ENCODE assay signal across 14 cellular contexts in genomic region chr15:63462053-63462452, GRCh38. TPM values are rescaled to one million over a fixed set of nuclear protein-coding genes. Genes with fewer than 3 reads are reported as not detected.
DNase-seq lines count a peak whose midpoint lies in the region; ATAC-seq and TF ChIP-seq lines count a peak whose summit lies in the region.
"Had no signal": no experiment of that assay in that cellular context is flagged by ENCODE, and none has a peak within 500 bp of the region (broad histone marks: within the 10 kb centered on the region; RNA-seq: fewer than 3 reads in every experiment).

No MANE protein-coding gene starts in this region.

- no peak overlapping the region for H2AK5ac ChIP-seq in mesenchymal stem cell (ENCODE audit: low read length, severe bottlenecking)

- no peak overlapping the region for H3K9ac ChIP-seq in mesenchymal stem cell (ENCODE audit: low read length)

- no peak overlapping the region for H3K23ac ChIP-seq in mesenchymal stem cell (ENCODE audit: low read length in 2 of 2)

- H3K4me1 ChIP-seq in Panc1 (ENCODE audit: control insufficient read depth, insufficient read depth, low read length) (peaks cover 38% of the 10 kb centered on the region), mesenchymal stem cell (ENCODE audit: control insufficient read depth, insufficient read depth, low read depth, low read length) (peaks cover 17% of the 10 kb centered on the region)
- H3K4me1 ChIP-seq: breast epithelium had no signal

- H3K36me3 Mint-ChIP-seq in glutamatergic neuron (ENCODE audit: unreplicated experiment) = peaks cover 15% of the 10 kb centered on the region
- H3K36me3 Mint-ChIP-seq in T-helper 2 cell treated with Interferon-gamma antibody and Interleukin-4, amounts not matched to agents 5 μg/mL and 100 μg/mL, for 36 hours (ENCODE audit: low read depth) = no peaks in the 10 kb centered on the region
- no peaks in the 10 kb centered on the region for H3K36me3 Mint-ChIP-seq in activated CD4-positive, alpha-beta T cell treated with anti-CD3 and anti-CD28 coated beads for 36 hours (ENCODE audit: low read depth)
- H3K36me3 Mint-ChIP-seq: T-cell had no signal

- intact Hi-C loops in Panc1 (cut with micrococcal nuclease; ENCODE audit: unreplicated experiment) = no loop called here
- intact Hi-C loops in activated CD4-positive, alpha-beta T cell treated with anti-CD3 and anti-CD28 coated beads for 36 hours (cut with DNase I, micrococcal nuclease) = loop anchor here in 1 of 2 experiments (10.0 kb wide), 2 partner anchors 263 to 603 kb away; no protein-coding TSS in a partner anchor

- no peak overlapping the region for H3K4ac ChIP-seq in mesenchymal stem cell (ENCODE audit: low read depth in 1 of 2, low read length in 2 of 2)

- no peak overlapping the region for H2BK15ac ChIP-seq in mesenchymal stem cell (ENCODE audit: low read depth, poor library complexity, severe bottlenecking)

- in situ Hi-C loops in Panc1 (cut with HindIII; ENCODE audit: low pct_unique_long_range_greater_than_20kb, low sequenced_read_pairs) = no loop called here

- H3K18ac ChIP-seq in mesenchymal stem cell (ENCODE audit: low read depth in 1 of 2, low read length in 2 of 2) = no peak overlapping the region

- no peak overlapping the region for H2BK5ac ChIP-seq in mesenchymal stem cell (ENCODE audit: low read depth, low read length, poor library complexity, severe bottlenecking)

- BruUV-seq in Panc1 (replicated peaks; lab: Mats Ljungman, UMichigan) = no TSS peak

- H3K9me3 ChIP-seq in AG04450 (ENCODE audit: control insufficient read depth, insufficient read depth, low read length) = peaks cover 22% of the 10 kb centered on the region
- no peaks in the 10 kb centered on the region for H3K9me3 ChIP-seq in Panc1 (ENCODE audit: control insufficient read depth, insufficient read depth, low read depth, low read length)
- no peaks in the 10 kb centered on the region for H3K9me3 ChIP-seq in mesenchymal stem cell (ENCODE audit: control insufficient read depth, low read length)
- H3K9me3 ChIP-seq: breast epithelium, MG63, uterus had no signal

- H3K4me3 ChIP-seq in AG04450 (ENCODE audit: low read depth, low read length) (no peak overlapping the region), Panc1 (ENCODE audit: low read depth in 2 of 2, low read length in 2 of 2) (no peak overlapping the region), choroid plexus epithelial cell (ENCODE audit: low read depth, low read length) (no peak overlapping the region), mesenchymal stem cell (ENCODE audit: insufficient read depth in 1 of 2, low read depth in 1 of 2, low read length in 2 of 2) (no peak overlapping the region)
- H3K4me3 ChIP-seq: breast epithelium, MG63, uterus had no signal

- POLR2A ChIA-PET in AG04450 (lab: Yijun Ruan, JAX) (interaction anchor here (0.9 kb wide), 1 partner anchor 18 kb away, joined by 4 read pairs; no protein-coding TSS in a partner anchor), Panc1 (lab: Charles Lee) (interaction anchor here (0.6 kb wide), 1 partner anchor 8 kb away, joined by 8 read pairs; no protein-coding TSS in a partner anchor)
- POLR2A ChIA-PET in activated CD4-positive, alpha-beta T cell treated with anti-CD3 and anti-CD28 coated beads for 36 hours (lab: Charles Lee) = no interaction called here

- H3K27ac Mint-ChIP-seq in glutamatergic neuron (ENCODE audit: unreplicated experiment) = no peak overlapping the region
- H3K27ac Mint-ChIP-seq in T-helper 2 cell treated with Interferon-gamma antibody and Interleukin-4, amounts not matched to agents 5 μg/mL and 100 μg/mL, for 36 hours = no peak overlapping the region
- H3K27ac Mint-ChIP-seq in activated CD4-positive, alpha-beta T cell treated with anti-CD3 and anti-CD28 coated beads for 36 hours = no peak overlapping the region
- H3K27ac Mint-ChIP-seq: T-cell had no signal

- no peak overlapping the region for H2BK12ac ChIP-seq in mesenchymal stem cell (ENCODE audit: low read length in 2 of 2)

- H3K4me2 ChIP-seq in mesenchymal stem cell (ENCODE audit: low read length, poor library complexity, severe bottlenecking) = no peak overlapping the region

- no peak overlapping the region for H4K91ac ChIP-seq in mesenchymal stem cell (ENCODE audit: low read length)

- CTCF ChIA-PET in AG04450 (lab: Charles Lee) = interaction anchor here (1.7 kb wide), 1 partner anchor 173 kb away, joined by 6 read pairs; no protein-coding TSS in a partner anchor
- CTCF ChIA-PET in Panc1 (lab: Charles Lee) = no interaction called here
- CTCF ChIA-PET in activated CD4-positive, alpha-beta T cell treated with anti-CD3 and anti-CD28 coated beads for 36 hours (lab: Charles Lee) = interaction anchor here (0.6 to 1.3 kb wide), 4 partner anchors 14 to 103 kb away, joined by 3 read pairs; no protein-coding TSS in a partner anchor

- H3K27ac ChIP-seq in AG04450 (ENCODE audit: low read depth, low read length) (no peak overlapping the region), Panc1 (ENCODE audit: low read length) (no peak overlapping the region), mesenchymal stem cell (ENCODE audit: low read length, poor library complexity, severe bottlenecking) (no peak overlapping the region)
- H3K27ac ChIP-seq: breast epithelium had no signal

- H3K27me3 ChIP-seq in AG04450 (ENCODE audit: control insufficient read depth, insufficient read depth, low read length) (no peaks in the 10 kb centered on the region), Panc1 (ENCODE audit: control insufficient read depth, insufficient read depth, low read length) (no peaks in the 10 kb centered on the region), mesenchymal stem cell (ENCODE audit: control insufficient read depth in 1 of 2, insufficient read depth in 1 of 2, low read length in 2 of 2) (peaks cover 0 to 4% of the 10 kb centered on the region in 2 experiments)
- H3K27me3 ChIP-seq: breast epithelium, MG63, uterus had no signal

- ATAC-seq in Panc1 (peak; percentile 72), GM18502 (IDR thresholded peaks at IDR 0.05; ENCODE audit: poor library complexity, unreplicated experiment) (no peak)
- ATAC-seq in activated CD4-positive, alpha-beta T cell treated with anti-CD3 and anti-CD28 coated beads for 36 hours = no peak
- ATAC-seq: T-cell had no signal

- TF ChIP-seq CTCF in AG04450 (IDR thresholded peaks at IDR 0.05; ENCODE audit: low read depth, low read length) (no peak), Panc1 (IDR thresholded peaks at IDR 0.05) (no peak), choroid plexus epithelial cell (conservative IDR thresholded peaks at IDR 0.05; ENCODE audit: low read depth, low read length) (no peak), glutamatergic neuron (IDR thresholded peaks at IDR 0.05; ENCODE audit: partially characterized antibody, unreplicated experiment) (no peak)

- DNase-seq in AG04450 (ENCODE audit: low read depth, low spot score) = peak; percentile 24
- no peak for DNase-seq in Panc1 (ENCODE audit: low read depth, low spot score)
- DNase-seq in choroid plexus epithelial cell (ENCODE audit: low read depth) = peak; percentile 63
- peak; percentile 47 for DNase-seq in mesenchymal stem cell
- no peak for DNase-seq in glutamatergic neuron
- no peak for DNase-seq in T-helper 2 cell treated with Interferon-gamma antibody and Interleukin-4, amounts not matched to agents 5 μg/mL and 100 μg/mL, for 36 hours (ENCODE audit: low spot score)
- DNase-seq in activated CD4-positive, alpha-beta T cell treated with anti-CD3 and anti-CD28 coated beads for 36 hours = no peak
- DNase-seq: MG63, NCI-H2171 treated with DMSO at 0.1 percent for 48 hours, occipital lobe, T-cell, uterus had no signal

- no peaks in the 10 kb centered on the region for H3K27me3 Mint-ChIP-seq in glutamatergic neuron (ENCODE audit: unreplicated experiment)
- peaks cover 21% of the 10 kb centered on the region for H3K27me3 Mint-ChIP-seq in T-helper 2 cell treated with Interferon-gamma antibody and Interleukin-4, amounts not matched to agents 5 μg/mL and 100 μg/mL, for 36 hours (ENCODE audit: low read depth)
- H3K27me3 Mint-ChIP-seq in activated CD4-positive, alpha-beta T cell treated with anti-CD3 and anti-CD28 coated beads for 36 hours = no peaks in the 10 kb centered on the region

- H3K36me3 ChIP-seq in Panc1 (ENCODE audit: control insufficient read depth, insufficient read depth, low read length) (no peaks in the 10 kb centered on the region), mesenchymal stem cell (ENCODE audit: control insufficient read depth in 1 of 2, insufficient read depth in 2 of 2, low read depth in 1 of 2, low read length in 2 of 2) (no peaks in the 10 kb centered on the region)
- H3K36me3 ChIP-seq: breast epithelium, MG63, uterus had no signal

- H2BK120ac ChIP-seq in mesenchymal stem cell (ENCODE audit: low read depth, low read length) = no peak overlapping the region

- H2AFZ ChIP-seq in mesenchymal stem cell (ENCODE audit: low read depth, low read length) = no peak overlapping the region

- no CpG with 5 or more reads among the region's 2 CpGs for WGBS in mesenchymal stem cell

- H3K4me3 Mint-ChIP-seq in glutamatergic neuron (ENCODE audit: unreplicated experiment) = no peak overlapping the region
- no peak overlapping the region for H3K4me3 Mint-ChIP-seq in T-helper 2 cell treated with Interferon-gamma antibody and Interleukin-4, amounts not matched to agents 5 μg/mL and 100 μg/mL, for 36 hours
- no peak overlapping the region for H3K4me3 Mint-ChIP-seq in activated CD4-positive, alpha-beta T cell treated with anti-CD3 and anti-CD28 coated beads for 36 hours
- H3K4me3 Mint-ChIP-seq: T-cell had no signal

- H3K9me3 Mint-ChIP-seq in glutamatergic neuron (ENCODE audit: unreplicated experiment) = peaks cover 2% of the 10 kb centered on the region
- H3K9me3 Mint-ChIP-seq in T-helper 2 cell treated with Interferon-gamma antibody and Interleukin-4, amounts not matched to agents 5 μg/mL and 100 μg/mL, for 36 hours = no peaks in the 10 kb centered on the region
- H3K9me3 Mint-ChIP-seq in activated CD4-positive, alpha-beta T cell treated with anti-CD3 and anti-CD28 coated beads for 36 hours (ENCODE audit: low read depth) = no peaks in the 10 kb centered on the region
- H3K9me3 Mint-ChIP-seq: T-cell had no signal

- H3K4me1 Mint-ChIP-seq in glutamatergic neuron (ENCODE audit: low read depth, unreplicated experiment) = peaks cover 6% of the 10 kb centered on the region
- peaks cover 8% of the 10 kb centered on the region for H3K4me1 Mint-ChIP-seq in T-helper 2 cell treated with Interferon-gamma antibody and Interleukin-4, amounts not matched to agents 5 μg/mL and 100 μg/mL, for 36 hours (ENCODE audit: low read depth)
- H3K4me1 Mint-ChIP-seq in activated CD4-positive, alpha-beta T cell treated with anti-CD3 and anti-CD28 coated beads for 36 hours = peaks cover 8% of the 10 kb centered on the region

- H3K14ac ChIP-seq in mesenchymal stem cell (ENCODE audit: low read length in 2 of 2) = no peak overlapping the region

- H3K79me1 ChIP-seq in mesenchymal stem cell (replicated peaks; ENCODE audit: low read length, poor library complexity, severe bottlenecking) = no peaks in the 10 kb centered on the region

- H4K8ac ChIP-seq in mesenchymal stem cell (ENCODE audit: low read length) = no peak overlapping the region

RNA-seq across cellular contexts. Expression of gene USP3, which starts 42.3 kb away (rescaled TPM):
- 24.0 and 30.7 TPM in 2 replicates for polyA plus RNA-seq in AG04450 (2011; rRNA removed)
- polyA minus RNA-seq in AG04450 (2011; rRNA and poly(A)+ RNA removed) = 38.2 and 45.0 TPM in 2 replicates
- 51.4 TPM for total RNA-seq in Panc1 (2021; ENCODE audit: unreplicated experiment)
- polyA plus RNA-seq in Panc1 (2012; ENCODE audit: insufficient read length) = 28.8 TPM
- polyA plus RNA-seq in mesenchymal stem cell (2013, experiment 1 of 2) = 21.2 TPM
- 20.6 TPM for polyA plus RNA-seq in mesenchymal stem cell (2013, experiment 2 of 2)
- total RNA-seq in glutamatergic neuron (ENCODE audit: unreplicated experiment) = 50.9 TPM
- total RNA-seq in activated CD4-positive, alpha-beta T cell treated with anti-CD3 and anti-CD28 coated beads for 36 hours = 10 to 100 TPM; 51.1 to 51.7 TPM

Comparison
In these comparisons a context has a peak if more than half of its experiments do, and no peak if none do; other contexts are left out.
1. DNase-seq: peak in AG04450 (single experiment), choroid plexus epithelial cell (single experiment) and mesenchymal stem cell (single experiment); none in Panc1 (single experiment), glutamatergic neuron (single experiment), T-helper 2 cell treated with Interferon-gamma antibody and Interleukin-4, amounts not matched to agents 5 μg/mL and 100 μg/mL, for 36 hours (single experiment) and activated CD4-positive, alpha-beta T cell treated with anti-CD3 and anti-CD28 coated beads for 36 hours (single experiment).